ENCODE assay signal across 16 cellular contexts in genomic region chr11:118885831-118886571, GRCh38. TPM values are rescaled to one million over a fixed set of nuclear protein-coding genes. Genes with fewer than 3 reads are reported as not detected.
A peak's percentile ranks its signal among the peaks of the same experiment; 100 is the strongest.
DNase-seq lines count a peak whose midpoint lies in the region; ATAC-seq and TF ChIP-seq lines count a peak whose summit lies in the region.
"Had no signal": no experiment of that assay in that cellular context is flagged by ENCODE, and none has a peak within 500 bp of the region (broad histone marks: within the 10 kb centered on the region; RNA-seq: fewer than 3 reads in every experiment).

No MANE protein-coding gene starts in this region.

- peak overlapping the region in 2 of 4 donors; percentile 39 to 54 for H3K4me3 ChIP-seq in Peyer's patch
- H3K4me3 ChIP-seq: colonic mucosa had no signal

- CTCF ChIA-PET in activated naive CD4-positive, alpha-beta T cell treated with anti-CD3 and anti-CD28 coated beads for 36 hours (lab: Charles Lee), result interaction anchor here (2.9 kb wide), 1 partner anchor 196 kb away, joined by 7 read pairs; no protein-coding TSS in a partner anchor

- peaks cover 43% of the 10 kb centered on the region for H3K36me3 Mint-ChIP-seq in activated naive CD4-positive, alpha-beta T cell treated with anti-CD3 and anti-CD28 coated beads for 36 hours (ENCODE audit: low read depth)
- peaks cover 0 to 4% (median 4%) of the 10 kb centered on the region in 3 donors for H3K36me3 Mint-ChIP-seq in immature natural killer cell
- H3K36me3 Mint-ChIP-seq in stimulated activated naive B cell treated with anti-CD40 and anti-IgM and Interleukin-4, amounts not matched to agents 10 μg/mL and 1 μg/mL and 100 μg/mL, for 72 hours, result peaks cover 64 to 71% of the 10 kb centered on the region in 2 donors

- TF ChIP-seq POLR2A in Peyer's patch (IDR thresholded peaks at IDR 0.05), result no peak

- peak overlapping the region in 3 of 4 donors; percentile 63 to 90 (median 74) for H3K27ac ChIP-seq in Peyer's patch
- H3K27ac ChIP-seq: colonic mucosa had no signal

- intact Hi-C loops in activated naive CD4-positive, alpha-beta T cell treated with anti-CD3 and anti-CD28 coated beads for 36 hours (cut with micrococcal nuclease), result no loop called here

- DNase-seq in activated naive CD4-positive, alpha-beta T cell treated with anti-CD3 and anti-CD28 coated beads for 36 hours, result no peak
- DNase-seq in activated naive CD4-positive, alpha-beta T cell treated with Interleukin-2 at 50 U/mL for 16 hours, result no peak
- DNase-seq in Peyer's patch (peak in 1 of 3 donors; percentile 47), immature natural killer cell (no peak), mesenteric fat pad (ENCODE audit: low spot score) (no peak), COLO829 (ENCODE audit: low spot score) (no peak)
- no peak for DNase-seq in stimulated activated naive B cell treated with anti-CD40 and anti-IgM and Interleukin-4, amounts not matched to agents 10 μg/mL and 1 μg/mL and 100 μg/mL, for 72 hours
- DNase-seq: activated CD4-positive, CD25-positive, alpha-beta regulatory T cell treated with anti-CD3 and anti-CD28 coated beads, Interleukin-2, amount 50 U/mL, for 72 hours; colonic mucosa; erythroblast; KG1; Right ventricle myocardium superior; small intestine; stimulated activated naive CD4-positive, alpha-beta T cell had no signal

- H3K9me3 Mint-ChIP-seq in activated naive CD4-positive, alpha-beta T cell treated with anti-CD3 and anti-CD28 coated beads for 36 hours, result no peaks in the 10 kb centered on the region
- no peaks in the 10 kb centered on the region for H3K9me3 Mint-ChIP-seq in immature natural killer cell
- H3K9me3 Mint-ChIP-seq in stimulated activated naive B cell treated with anti-CD40 and anti-IgM and Interleukin-4, amounts not matched to agents 10 μg/mL and 1 μg/mL and 100 μg/mL, for 72 hours, result no peaks in the 10 kb centered on the region
- H3K9me3 Mint-ChIP-seq: T-helper 2 cell treated with Interferon-gamma antibody and Interleukin-4, amounts not matched to agents 5 μg/mL and 100 μg/mL, for 36 hours had no signal

- ATAC-seq in stimulated activated naive B cell treated with anti-CD40 and anti-IgM and Interleukin-4, amounts not matched to agents 10 μg/mL and 1 μg/mL and 100 μg/mL, for 72 hours (replicated peaks), result no peak
- no peak for ATAC-seq in GM18907 (IDR thresholded peaks at IDR 0.05; ENCODE audit: unreplicated experiment)

- H3K27me3 Mint-ChIP-seq in activated naive CD4-positive, alpha-beta T cell treated with anti-CD3 and anti-CD28 coated beads for 36 hours (ENCODE audit: low read depth), result no peaks in the 10 kb centered on the region
- H3K27me3 Mint-ChIP-seq in immature natural killer cell (ENCODE audit: low read depth in 3 of 3), result peaks cover 0 to 4% (median 0%) of the 10 kb centered on the region in 3 donors
- no peaks in the 10 kb centered on the region for H3K27me3 Mint-ChIP-seq in stimulated activated naive B cell treated with anti-CD40 and anti-IgM and Interleukin-4, amounts not matched to agents 10 μg/mL and 1 μg/mL and 100 μg/mL, for 72 hours

- H3K4me1 Mint-ChIP-seq in activated naive CD4-positive, alpha-beta T cell treated with anti-CD3 and anti-CD28 coated beads for 36 hours (ENCODE audit: low read depth), result peaks cover 84% of the 10 kb centered on the region
- peaks cover 23 to 36% of the 10 kb centered on the region in 2 donors for H3K4me1 Mint-ChIP-seq in immature natural killer cell
- H3K4me1 Mint-ChIP-seq in stimulated activated naive B cell treated with anti-CD40 and anti-IgM and Interleukin-4, amounts not matched to agents 10 μg/mL and 1 μg/mL and 100 μg/mL, for 72 hours, result peaks cover 62 to 80% of the 10 kb centered on the region in 2 donors

- TF ChIP-seq CTCF in Peyer's patch (IDR thresholded peaks at IDR 0.05), result no peak

- H3K36me3 ChIP-seq in Peyer's patch, result no peaks in the 10 kb centered on the region
- H3K36me3 ChIP-seq: colonic mucosa had no signal

- no peaks in the 10 kb centered on the region for H3K9me3 ChIP-seq in Peyer's patch
- H3K9me3 ChIP-seq: colonic mucosa had no signal

- H3K4me3 Mint-ChIP-seq in activated naive CD4-positive, alpha-beta T cell treated with anti-CD3 and anti-CD28 coated beads for 36 hours, result peak overlapping the region; percentile 61
- H3K4me3 Mint-ChIP-seq in immature natural killer cell, result no peak overlapping the region
- H3K4me3 Mint-ChIP-seq in stimulated activated naive B cell treated with anti-CD40 and anti-IgM and Interleukin-4, amounts not matched to agents 10 μg/mL and 1 μg/mL and 100 μg/mL, for 72 hours, result peak overlapping the region; percentile 85 to 86
- H3K4me3 Mint-ChIP-seq: T-helper 2 cell treated with Interferon-gamma antibody and Interleukin-4, amounts not matched to agents 5 μg/mL and 100 μg/mL, for 36 hours had no signal

- H3K27me3 ChIP-seq in Peyer's patch, result no peaks in the 10 kb centered on the region
- H3K27me3 ChIP-seq: colonic mucosa had no signal

- peaks cover 0 to 19% (median 7%) of the 10 kb centered on the region in 4 donors for H3K4me1 ChIP-seq in Peyer's patch
- H3K4me1 ChIP-seq: colonic mucosa had no signal

- peak overlapping the region; percentile 67 for H3K27ac Mint-ChIP-seq in activated naive CD4-positive, alpha-beta T cell treated with anti-CD3 and anti-CD28 coated beads for 36 hours
- peak overlapping the region in 4 of 6 donors; percentile 6 to 80 (median 55) for H3K27ac Mint-ChIP-seq in immature natural killer cell
- peak overlapping the region; percentile 95 for H3K27ac Mint-ChIP-seq in stimulated activated naive B cell treated with anti-CD40 and anti-IgM and Interleukin-4, amounts not matched to agents 10 μg/mL and 1 μg/mL and 100 μg/mL, for 72 hours
- H3K27ac Mint-ChIP-seq: T-helper 2 cell treated with Interferon-gamma antibody and Interleukin-4, amounts not matched to agents 5 μg/mL and 100 μg/mL, for 36 hours had no signal

RNA-seq across cellular contexts. Expression of gene CXCR5, which starts 2.3 kb away (rescaled TPM):
- total RNA-seq in activated naive CD4-positive, alpha-beta T cell treated with anti-CD3 and anti-CD28 coated beads for 36 hours, result 10 to 100 TPM; 25.6 to 26.1 TPM
- total RNA-seq in Peyer's patch (1 to 10 TPM in 2 of 4 donors, under 1 TPM in 1, not detected in 1; 0.66 to 7.4 (median 1.1) TPM), mesenteric fat pad (not detected)
- under 1 TPM in 2 of 3 donors, not detected in 1; 0.05 to 0.30 TPM for polyA plus RNA-seq in immature natural killer cell
- total RNA-seq: Right ventricle myocardium superior had no signal

RNA-seq across cellular contexts. Expression of gene BCL9L, which starts 39.7 kb away (rescaled TPM):
- total RNA-seq in activated naive CD4-positive, alpha-beta T cell treated with anti-CD3 and anti-CD28 coated beads for 36 hours, result 10 to 100 TPM; 33.3 to 36.1 TPM
- total RNA-seq in Peyer's patch (10 to 100 TPM; 26.4 to 51.3 (median 34.1) TPM), mesenteric fat pad (86.4 TPM)
- 10 to 100 TPM in 1 of 3 donors, 1 to 10 TPM in 1, not detected in 1; 2.2 to 10.5 TPM for polyA plus RNA-seq in immature natural killer cell

Comparison
In these comparisons a context has a peak if more than half of its experiments do, and no peak if none do; other contexts are left out.
1. H3K4me3 Mint-ChIP-seq: peak in activated naive CD4-positive, alpha-beta T cell treated with anti-CD3 and anti-CD28 coated beads for 36 hours (single experiment) and stimulated activated naive B cell treated with anti-CD40 and anti-IgM and Interleukin-4, amounts not matched to agents 10 μg/mL and 1 μg/mL and 100 μg/mL, for 72 hours (2 of 2); none in immature natural killer cell (0 of 5).
2. Peak in every context shown above with its lines, with median percentiles within 50 percentile points of each other: H3K27ac Mint-ChIP-seq.